Comparison of ENCODE assay signal across 13 cellular contexts in genomic region chr7:29349362-29349761, GRCh38.
DNase-seq lines count a peak whose midpoint lies in the region; ATAC-seq and TF ChIP-seq lines count a peak whose summit lies in the region.
"Had no signal": no experiment of that assay in that cellular context is flagged by ENCODE, and none has a peak within 500 bp of the region (broad histone marks: within the 10 kb centered on the region; RNA-seq: fewer than 3 reads in every experiment).

No MANE protein-coding gene starts in this region.

- H3K27me3 ChIP-seq in thyroid gland: no peaks in the 10 kb centered on the region
- no peaks in the 10 kb centered on the region for H3K27me3 ChIP-seq in WERI-Rb-1 (ENCODE audit: insufficient read depth, low read depth, severe bottlenecking)

- peak; percentile 78 for ATAC-seq in esophagus mucosa

- no peak for TF ChIP-seq POLR2A in thyroid gland (IDR thresholded peaks at IDR 0.05)

- H3K4me3 ChIP-seq in thyroid gland (replicated peaks in 1 of 3) (no peak overlapping the region), WERI-Rb-1 (ENCODE audit: low read depth, low read length) (no peak overlapping the region)

- intact Hi-C loops in thyroid gland (cut with DNase I): no loop called here

- H3K27ac ChIP-seq in KOPT-K1 (ENCODE audit: low read depth, low read length, poor library complexity, severe bottlenecking) (peak overlapping the region; percentile 50), RWPE1 (no peak overlapping the region), thyroid gland (peak overlapping the region in 2 of 3 donors; percentile 71 to 80), WERI-Rb-1 (no peak overlapping the region)
- H3K27ac ChIP-seq: C4-2B had no signal

- DNase-seq in RWPE1 (ENCODE audit: low spot score): peak; percentile 68
- DNase-seq in thyroid gland: no peak
- no peak for DNase-seq in germinal center (ENCODE audit: low spot score)
- no peak for DNase-seq in NCI-H524 treated with DMSO at 0.1 percent for 48 hours (lab: John Stamatoyannopoulos, UW)
- no peak for DNase-seq in WERI-Rb-1
- DNase-seq: KG1, NCI-H1417 treated with DMSO at 0.1 percent for 48 hours, NCI-H1930, OCI-M1, SW 1271 had no signal

- H3K9me3 ChIP-seq in KOPT-K1 (ENCODE audit: insufficient read depth, low read length, poor library complexity, severe bottlenecking) (no peaks in the 10 kb centered on the region), thyroid gland (no peaks in the 10 kb centered on the region), WERI-Rb-1 (ENCODE audit: severe bottlenecking) (no peaks in the 10 kb centered on the region)

- H3K36me3 ChIP-seq in KOPT-K1 (ENCODE audit: insufficient read depth, low read length) (no peaks in the 10 kb centered on the region; the same call in 1 of the 2 replicates), thyroid gland (no peaks in the 10 kb centered on the region), WERI-Rb-1 (no peaks in the 10 kb centered on the region)

- peaks cover 31 to 33% of the 10 kb centered on the region in 2 donors for H3K4me1 ChIP-seq in thyroid gland

- CTCF ChIA-PET in RWPE1 (lab: Yijun Ruan, JAX): interaction anchor here (1.2 kb wide), 1 partner anchor 423 kb away, joined by 5 read pairs; no protein-coding TSS in a partner anchor

- TF ChIP-seq CTCF in RWPE1 (conservative IDR thresholded peaks at IDR 0.05; ENCODE audit: low read depth) (no peak), thyroid gland (IDR thresholded peaks at IDR 0.05) (no peak), WERI-Rb-1 (IDR thresholded peaks at IDR 0.05; ENCODE audit: low read depth, low read length) (no peak)

- POLR2A ChIA-PET in RWPE1 (lab: Yijun Ruan, JAX; ENCODE audit: low non-redundant PET): no interaction called here

- 70 to 73% methylated on average over 4 of the region's 4 CpGs for WGBS in thyroid gland, 2 donors

Comparison
In these comparisons a context has a peak if more than half of its experiments do, and no peak if none do; other contexts are left out.
1. H3K27ac ChIP-seq: peak in KOPT-K1 (single experiment) and thyroid gland (2 of 3); none in RWPE1 (single experiment) and WERI-Rb-1 (single experiment).